31 cellular contexts compared by ENCODE assay signal in genomic region chr2:179069685-179070084, GRCh38. TPM values are rescaled to one million over a fixed set of nuclear protein-coding genes. Genes with fewer than 3 reads are reported as not detected.
DNase-seq lines count a peak whose midpoint lies in the region; ATAC-seq and TF ChIP-seq lines count a peak whose summit lies in the region.
"Had no signal": no experiment of that assay in that cellular context is flagged by ENCODE, and none has a peak within 500 bp of the region (broad histone marks: within the 10 kb centered on the region; RNA-seq: fewer than 3 reads in every experiment).

No MANE protein-coding gene starts in this region.

- H3K4me3 ChIP-seq in left ventricle myocardium inferior = no peak overlapping the region
- H3K4me3 ChIP-seq: A549; BLaER1; BLaER1 treated with 17β-estradiol and CSF1 and Interleukin-3, amounts not matched to agents 10 nM and 100 nM had no signal

- peaks cover 5% of the 10 kb centered on the region for H3K9me3 ChIP-seq in left ventricle myocardium inferior (replicated peaks)
- H3K9me3 ChIP-seq: A549, BE2C had no signal

- ATAC-seq in Right ventricle myocardium superior (ENCODE audit: poor library complexity) = peak; percentile 43
- ATAC-seq in left ventricle myocardium superior = peak; percentile 60
- ATAC-seq: A549; CD8-positive, alpha-beta T cell had no signal

- no peak overlapping the region for H3K27ac ChIP-seq in left ventricle myocardium inferior (replicated peaks)
- H3K27ac ChIP-seq: 22Rv1; A549; BLaER1; BLaER1 treated with 17β-estradiol and CSF1 and Interleukin-3, amounts not matched to agents 10 nM and 100 nM; C4-2B had no signal

- DNase-seq in Right ventricle myocardium superior = no peak
- no peak for DNase-seq in left ventricle myocardium inferior
- no peak for DNase-seq in left ventricle myocardium superior
- DNase-seq in cardiac septum (ENCODE audit: low spot score) = no peak
- DNase-seq: 8988T; ACHN; AML-193; BE2C; C1 segment of cervical spinal cord; Caco-2; Calu3; CD4-positive, alpha-beta memory T cell; CD4-positive, alpha-beta T cell; CD4-positive, CD25-positive, alpha-beta regulatory T cell; CD8-positive, alpha-beta memory T cell; CD8-positive, alpha-beta T cell; COR-L47; DMS 273 treated with DMSO at 0.1 percent for 48 hours; DMS153; DMS53; DMS79; DMS79 treated with DMSO at 0.1 percent for 48 hours; DND-41; EL had no signal

- H3K36me3 ChIP-seq in left ventricle myocardium inferior = no peaks in the 10 kb centered on the region
- H3K36me3 ChIP-seq: BE2C; BLaER1; BLaER1 treated with 17β-estradiol and CSF1 and Interleukin-3, amounts not matched to agents 10 nM and 100 nM had no signal

- no peaks in the 10 kb centered on the region for H3K27me3 ChIP-seq in left ventricle myocardium inferior (ENCODE audit: low read depth)
- H3K27me3 ChIP-seq: BE2C; BLaER1; BLaER1 treated with 17β-estradiol and CSF1 and Interleukin-3, amounts not matched to agents 10 nM and 100 nM had no signal

- intact Hi-C loops in Right ventricle myocardium superior (cut with DNase I) = no loop called here
- intact Hi-C loops in left ventricle myocardium inferior (cut with micrococcal nuclease) = no loop called here
- intact Hi-C loops in left ventricle myocardium superior (cut with micrococcal nuclease) = no loop called here
- intact Hi-C loops in cardiac septum (cut with DNase I) = no loop called here

- peaks cover 29% of the 10 kb centered on the region for H3K4me1 ChIP-seq in left ventricle myocardium inferior
- H3K4me1 ChIP-seq: A549, BE2C, BLaER1, Caco-2 had no signal

- no peak for TF ChIP-seq CTCF in left ventricle myocardium inferior (IDR thresholded peaks at IDR 0.05; ENCODE audit: borderline replicate concordance)

RNA-seq across cellular contexts. Expression of gene CCDC141, which starts 19.7 kb away (rescaled TPM):
- total RNA-seq in Right ventricle myocardium superior (136 TPM), left ventricle myocardium inferior (208 TPM), left ventricle myocardium superior (139 TPM), cardiac septum (162 TPM)
- total RNA-seq: A673, Daoy had no signal
